In genomic region chr13:77544365-77544764, GRCh38 we compare ENCODE assay signal across 11 cellular contexts. TPM values are rescaled to one million over a fixed set of nuclear protein-coding genes. Genes with fewer than 3 reads are reported as not detected.
DNase-seq lines count a peak whose midpoint lies in the region; ATAC-seq and TF ChIP-seq lines count a peak whose summit lies in the region.
"Had no signal": no experiment of that assay in that cellular context is flagged by ENCODE, and none has a peak within 500 bp of the region (broad histone marks: within the 10 kb centered on the region; RNA-seq: fewer than 3 reads in every experiment).

No MANE protein-coding gene starts in this region.

- no peak overlapping the region for H3K4me3 Mint-ChIP-seq in endodermal cell
- H3K4me3 Mint-ChIP-seq: activated naive CD4-positive, alpha-beta T cell treated with anti-CD3 and anti-CD28 coated beads, Interleukin-2, amount 10 ng/mL, durations not matched to agents 7 days and 5 days had no signal

- no peaks in the 10 kb centered on the region for H3K36me3 ChIP-seq in adipocyte (ENCODE audit: control insufficient read depth, insufficient read depth, low read length, severe bottlenecking)
- H3K36me3 ChIP-seq in gastrocnemius medialis = no peaks in the 10 kb centered on the region
- no peaks in the 10 kb centered on the region for H3K36me3 ChIP-seq in endodermal cell (ENCODE audit: control insufficient read depth, insufficient read depth, low read length)

- H3K4me3 ChIP-seq in adipocyte (ENCODE audit: low read length) = no peak overlapping the region
- H3K4me3 ChIP-seq in gastrocnemius medialis = no peak overlapping the region
- H3K4me3 ChIP-seq in endodermal cell (ENCODE audit: low read length) = no peak overlapping the region

- H3K4me1 Mint-ChIP-seq in endodermal cell = peaks cover 6% of the 10 kb centered on the region
- H3K4me1 Mint-ChIP-seq: activated naive CD4-positive, alpha-beta T cell treated with anti-CD3 and anti-CD28 coated beads, Interleukin-2, amount 10 ng/mL, durations not matched to agents 7 days and 5 days had no signal

- H3K36me3 Mint-ChIP-seq in endodermal cell (ENCODE audit: low read depth) = no peaks in the 10 kb centered on the region
- H3K36me3 Mint-ChIP-seq: activated naive CD4-positive, alpha-beta T cell treated with anti-CD3 and anti-CD28 coated beads, Interleukin-2, amount 10 ng/mL, durations not matched to agents 7 days and 5 days; stimulated activated naive B cell treated with anti-CD40 and anti-IgM and Interleukin-4, amounts not matched to agents 10 μg/mL and 1 μg/mL and 100 μg/mL, for 72 hours had no signal

- no peak overlapping the region for H3K27ac Mint-ChIP-seq in endodermal cell
- H3K27ac Mint-ChIP-seq: activated naive CD4-positive, alpha-beta T cell treated with anti-CD3 and anti-CD28 coated beads, Interleukin-2, amount 10 ng/mL, durations not matched to agents 7 days and 5 days; stimulated activated naive B cell treated with anti-CD40 and anti-IgM and Interleukin-4, amounts not matched to agents 10 μg/mL and 1 μg/mL and 100 μg/mL, for 72 hours had no signal

- in situ Hi-C loops in gastrocnemius medialis (cut with MboI; ENCODE audit: low sequenced_read_pairs in 4 of 4) = no loop called here

- DNase-seq in adipocyte (ENCODE audit: low read depth) (peak; percentile 38), left cardiac atrium (peak; percentile 75), gastrocnemius medialis (peak; percentile 7 to 40), endodermal cell (no peak), NCI-H187 treated with DMSO at 0.1 percent for 48 hours (lab: John Stamatoyannopoulos, UW) (no peak)
- no peak for DNase-seq in effector CD8-positive, alpha-beta T cell (lab: John Stamatoyannopoulos, UW)
- DNase-seq: activated naive CD4-positive, alpha-beta T cell treated with anti-CD3 and anti-CD28 coated beads, Interleukin-2, amount 10 ng/mL, durations not matched to agents 7 days and 5 days; NCI-H524 treated with DMSO at 0.1 percent for 48 hours; stimulated activated naive B cell treated with anti-CD40 and anti-IgM and Interleukin-4, amounts not matched to agents 10 μg/mL and 1 μg/mL and 100 μg/mL, for 72 hours had no signal

- H3K4me1 ChIP-seq in adipocyte (ENCODE audit: control insufficient read depth, insufficient read depth, low read length) (peaks cover 12% of the 10 kb centered on the region), gastrocnemius medialis (peaks cover 0 to 5% of the 10 kb centered on the region in 2 donors), endodermal cell (ENCODE audit: control insufficient read depth, insufficient read depth, low read length) (no peaks in the 10 kb centered on the region)

- H3K9ac ChIP-seq in adipocyte (ENCODE audit: low read length) (no peak overlapping the region), endodermal cell (ENCODE audit: extremely low read depth, low read length, poor library complexity, severe bottlenecking) (no peak overlapping the region)

- WGBS in endodermal cell (ENCODE audit: insufficient coverage in 1 of 2, insufficient read length in 1 of 2), 2 experiments = 83 to 86% methylated on average over 1 of the region's 1 CpG

- H3K27me3 ChIP-seq in adipocyte (replicated peaks; ENCODE audit: control insufficient read depth, insufficient read depth, low read length) (no peaks in the 10 kb centered on the region), gastrocnemius medialis (no peaks in the 10 kb centered on the region), endodermal cell (ENCODE audit: control insufficient read depth, insufficient read depth, low read length, poor library complexity, severe bottlenecking) (no peaks in the 10 kb centered on the region)

- peaks cover 2% of the 10 kb centered on the region for H3K9me3 Mint-ChIP-seq in endodermal cell
- H3K9me3 Mint-ChIP-seq: activated naive CD4-positive, alpha-beta T cell treated with anti-CD3 and anti-CD28 coated beads, Interleukin-2, amount 10 ng/mL, durations not matched to agents 7 days and 5 days; stimulated activated naive B cell treated with anti-CD40 and anti-IgM and Interleukin-4, amounts not matched to agents 10 μg/mL and 1 μg/mL and 100 μg/mL, for 72 hours had no signal

- H3K27ac ChIP-seq in gastrocnemius medialis = no peak overlapping the region
- no peak overlapping the region for H3K27ac ChIP-seq in endodermal cell (ENCODE audit: low read depth, low read length)

- intact Hi-C loops in left cardiac atrium (cut with DNase I) (no loop called here), gastrocnemius medialis (cut with DNase I; ENCODE audit: low total_unique reads) (no loop called here)

- H3K9me3 ChIP-seq in adipocyte (ENCODE audit: control insufficient read depth, low read length) (no peaks in the 10 kb centered on the region), gastrocnemius medialis (no peaks in the 10 kb centered on the region), endodermal cell (ENCODE audit: control insufficient read depth, low read length) (no peaks in the 10 kb centered on the region)

- TF ChIP-seq CTCF in gastrocnemius medialis (IDR thresholded peaks at IDR 0.05 in 4 of 5, conservative IDR thresholded peaks at IDR 0.05 in 1 of 5) (no peak), endodermal cell (conservative IDR thresholded peaks at IDR 0.05) (no peak)

- H3K27me3 Mint-ChIP-seq in endodermal cell (ENCODE audit: insufficient read depth) = no peaks in the 10 kb centered on the region

- TF ChIP-seq POLR2A in gastrocnemius medialis (IDR thresholded peaks at IDR 0.05) = no peak

- ATAC-seq in GM18907 (IDR thresholded peaks at IDR 0.05; ENCODE audit: unreplicated experiment) (peak; percentile 3), left cardiac atrium (peak; percentile 88 to 98), gastrocnemius medialis (peak; percentile 50 to 70), HG03097 (IDR thresholded peaks at IDR 0.05; ENCODE audit: low FRiP score, unreplicated experiment) (no peak)

RNA-seq across cellular contexts. Expression of gene SCEL, which starts 8.9 kb away (rescaled TPM):
- total RNA-seq in left cardiac atrium (under 1 TPM; 0.08 to 0.15 TPM), gastrocnemius medialis (not detected), endodermal cell (under 1 TPM in 1 of 2 donors, not detected in 1; 0.18 TPM)
- polyA plus RNA-seq in endodermal cell (2013, experiment 1 of 2) = 0.11 TPM
- not detected for polyA plus RNA-seq in endodermal cell (2013, experiment 2 of 2)

Comparison
In these comparisons a context has a peak if more than half of its experiments do, and no peak if none do; other contexts are left out.
1. DNase-seq: peak in adipocyte (single experiment), left cardiac atrium (single experiment) and gastrocnemius medialis (2 of 2); none in endodermal cell (single experiment), effector CD8-positive, alpha-beta T cell (single experiment) and NCI-H187 treated with DMSO at 0.1 percent for 48 hours (single experiment).